21 cellular contexts compared by ENCODE assay signal in genomic region chr2:191693778-191694177, GRCh38. TPM values are rescaled to one million over a fixed set of nuclear protein-coding genes. Genes with fewer than 3 reads are reported as not detected.
DNase-seq lines count a peak whose midpoint lies in the region; ATAC-seq lines count a peak whose summit lies in the region.
"Had no signal": no experiment of that assay in that cellular context is flagged by ENCODE, and none has a peak within 500 bp of the region (broad histone marks: within the 10 kb centered on the region; RNA-seq: fewer than 3 reads in every experiment).

No MANE protein-coding gene starts in this region.

- H3K27ac Mint-ChIP-seq in activated CD4-positive, alpha-beta memory T cell treated with anti-CD3 and anti-CD28 coated beads for 36 hours: no peak overlapping the region
- no peak overlapping the region for H3K27ac Mint-ChIP-seq in activated CD4-positive, alpha-beta memory T cell treated with anti-CD3 and anti-CD28 coated beads, Interleukin-2, amount 10 ng/mL, durations not matched to agents 7 days and 5 days
- H3K27ac Mint-ChIP-seq in naive thymus-derived CD8-positive, alpha-beta T cell: no peak overlapping the region
- H3K27ac Mint-ChIP-seq: neural progenitor cell had no signal

- intact Hi-C loops in activated CD4-positive, alpha-beta memory T cell treated with anti-CD3 and anti-CD28 coated beads for 36 hours (cut with micrococcal nuclease): loop anchor here (5.0 kb wide), 1 partner anchor 469 kb away; no protein-coding TSS in a partner anchor

- POLR2A ChIA-PET in activated CD4-positive, alpha-beta memory T cell treated with anti-CD3 and anti-CD28 coated beads for 36 hours (lab: Charles Lee): no interaction called here
- POLR2A ChIA-PET in activated CD4-positive, alpha-beta memory T cell treated with anti-CD3 and anti-CD28 coated beads, Interleukin-2, amount 10 ng/mL, durations not matched to agents 7 days and 5 days (lab: Charles Lee): interaction anchor here (3.1 kb wide), 1 partner anchor 15 kb away, joined by 25 read pairs; the partner anchor contains the start of gene NABP1
- POLR2A ChIA-PET in naive thymus-derived CD8-positive, alpha-beta T cell (lab: Charles Lee): no interaction called here

- H3K4me1 Mint-ChIP-seq in activated CD4-positive, alpha-beta memory T cell treated with anti-CD3 and anti-CD28 coated beads for 36 hours (ENCODE audit: low read depth): peaks cover 32% of the 10 kb centered on the region
- peaks cover 11% of the 10 kb centered on the region for H3K4me1 Mint-ChIP-seq in activated CD4-positive, alpha-beta memory T cell treated with anti-CD3 and anti-CD28 coated beads, Interleukin-2, amount 10 ng/mL, durations not matched to agents 7 days and 5 days
- H3K4me1 Mint-ChIP-seq in naive thymus-derived CD8-positive, alpha-beta T cell: peaks cover 3 to 12% (median 9%) of the 10 kb centered on the region in 4 donors

- no peak overlapping the region for H3K4me3 Mint-ChIP-seq in activated CD4-positive, alpha-beta memory T cell treated with anti-CD3 and anti-CD28 coated beads for 36 hours
- H3K4me3 Mint-ChIP-seq in activated CD4-positive, alpha-beta memory T cell treated with anti-CD3 and anti-CD28 coated beads, Interleukin-2, amount 10 ng/mL, durations not matched to agents 7 days and 5 days: no peak overlapping the region
- H3K4me3 Mint-ChIP-seq in naive thymus-derived CD8-positive, alpha-beta T cell: no peak overlapping the region
- H3K4me3 Mint-ChIP-seq: CD4-positive, CD25-positive, alpha-beta regulatory T cell; neural progenitor cell had no signal

- peak; percentile 41 for ATAC-seq in GM21619 (IDR thresholded peaks at IDR 0.05; ENCODE audit: unreplicated experiment)
- peak; percentile 54 for ATAC-seq in HG03342 (IDR thresholded peaks at IDR 0.05; ENCODE audit: unreplicated experiment)
- ATAC-seq in naive thymus-derived CD8-positive, alpha-beta T cell: no peak
- ATAC-seq: body of pancreas, heart right ventricle, SK-N-SH treated with all-trans-retinoic acid at 6 μM for 48 hours had no signal

- H3K36me3 Mint-ChIP-seq in activated CD4-positive, alpha-beta memory T cell treated with anti-CD3 and anti-CD28 coated beads for 36 hours: peaks cover 34% of the 10 kb centered on the region
- peaks cover 27% of the 10 kb centered on the region for H3K36me3 Mint-ChIP-seq in activated CD4-positive, alpha-beta memory T cell treated with anti-CD3 and anti-CD28 coated beads, Interleukin-2, amount 10 ng/mL, durations not matched to agents 7 days and 5 days (ENCODE audit: low read depth)
- peaks cover 0 to 15% (median 12%) of the 10 kb centered on the region in 3 donors for H3K36me3 Mint-ChIP-seq in naive thymus-derived CD8-positive, alpha-beta T cell
- H3K36me3 Mint-ChIP-seq: neural progenitor cell had no signal

- CTCF ChIA-PET in activated CD4-positive, alpha-beta memory T cell treated with anti-CD3 and anti-CD28 coated beads for 36 hours (lab: Charles Lee): no interaction called here
- CTCF ChIA-PET in activated CD4-positive, alpha-beta memory T cell treated with anti-CD3 and anti-CD28 coated beads, Interleukin-2, amount 10 ng/mL, durations not matched to agents 7 days and 5 days (lab: Charles Lee): interaction anchor here (1.6 kb wide), 1 partner anchor 127 kb away, joined by 6 read pairs; no protein-coding TSS in a partner anchor

- no peaks in the 10 kb centered on the region for H3K9me3 Mint-ChIP-seq in activated CD4-positive, alpha-beta memory T cell treated with anti-CD3 and anti-CD28 coated beads for 36 hours
- peaks cover 2% of the 10 kb centered on the region for H3K9me3 Mint-ChIP-seq in activated CD4-positive, alpha-beta memory T cell treated with anti-CD3 and anti-CD28 coated beads, Interleukin-2, amount 10 ng/mL, durations not matched to agents 7 days and 5 days
- no peaks in the 10 kb centered on the region for H3K9me3 Mint-ChIP-seq in naive thymus-derived CD8-positive, alpha-beta T cell
- H3K9me3 Mint-ChIP-seq: CD4-positive, CD25-positive, alpha-beta regulatory T cell; neural progenitor cell had no signal

- DNase-seq in activated CD4-positive, alpha-beta memory T cell treated with anti-CD3 and anti-CD28 coated beads for 36 hours: peak; percentile 14
- DNase-seq in activated CD4-positive, alpha-beta memory T cell treated with anti-CD3 and anti-CD28 coated beads, Interleukin-2, amount 10 ng/mL, durations not matched to agents 7 days and 5 days: no peak
- DNase-seq in kidney tubule cell (ENCODE audit: low spot score) (peak; percentile 23), ureter (ENCODE audit: low spot score) (no peak)
- DNase-seq in stimulated activated naive CD4-positive, alpha-beta T cell (lab: John Stamatoyannopoulos, UW): no peak
- DNase-seq in naive thymus-derived CD8-positive, alpha-beta T cell: no peak
- DNase-seq: activated gamma-delta T cell treated with Interleukin-2 at 50 U/mL for 16 hours; body of pancreas; CD4-positive, CD25-positive, alpha-beta regulatory T cell; DND-41; esophagus squamous epithelium; heart right ventricle; mesendoderm; NCI-H1092; NCI-H2171; NCI-H82; Peyer's patch had no signal

- H3K27me3 Mint-ChIP-seq in activated CD4-positive, alpha-beta memory T cell treated with anti-CD3 and anti-CD28 coated beads for 36 hours: no peaks in the 10 kb centered on the region
- no peaks in the 10 kb centered on the region for H3K27me3 Mint-ChIP-seq in activated CD4-positive, alpha-beta memory T cell treated with anti-CD3 and anti-CD28 coated beads, Interleukin-2, amount 10 ng/mL, durations not matched to agents 7 days and 5 days
- H3K27me3 Mint-ChIP-seq in naive thymus-derived CD8-positive, alpha-beta T cell: no peaks in the 10 kb centered on the region
- H3K27me3 Mint-ChIP-seq: CD4-positive, CD25-positive, alpha-beta regulatory T cell had no signal

RNA-seq across cellular contexts. Expression of gene NABP1, which starts 15.8 kb away (rescaled TPM):
- 10 to 100 TPM; 65.1 to 65.4 TPM for total RNA-seq in activated CD4-positive, alpha-beta memory T cell treated with anti-CD3 and anti-CD28 coated beads for 36 hours
- total RNA-seq in activated CD4-positive, alpha-beta memory T cell treated with anti-CD3 and anti-CD28 coated beads, Interleukin-2, amount 10 ng/mL, durations not matched to agents 7 days and 5 days: 10 to 100 TPM; 73.5 to 73.7 TPM
- total RNA-seq in ureter: 40.8 TPM
- 10 to 100 TPM; 38.0 to 38.8 TPM for total RNA-seq in naive thymus-derived CD8-positive, alpha-beta T cell
- polyA plus RNA-seq in naive thymus-derived CD8-positive, alpha-beta T cell: 1 to 10 TPM; 3.5 to 4.7 (median 4.0) TPM

Comparison
In these comparisons a context has a peak if more than half of its experiments do, and no peak if none do; other contexts are left out.
1. DNase-seq: peak in activated CD4-positive, alpha-beta memory T cell treated with anti-CD3 and anti-CD28 coated beads for 36 hours (single experiment) and kidney tubule cell (single experiment); none in activated CD4-positive, alpha-beta memory T cell treated with anti-CD3 and anti-CD28 coated beads, Interleukin-2, amount 10 ng/mL, durations not matched to agents 7 days and 5 days (single experiment), stimulated activated naive CD4-positive, alpha-beta T cell (0 of 6), ureter (single experiment) and naive thymus-derived CD8-positive, alpha-beta T cell (0 of 10).
2. ATAC-seq: peak in GM21619 (single experiment) and HG03342 (single experiment); none in naive thymus-derived CD8-positive, alpha-beta T cell (0 of 2).